8 cellular contexts compared by ENCODE assay signal in the genomic region with DNA sequence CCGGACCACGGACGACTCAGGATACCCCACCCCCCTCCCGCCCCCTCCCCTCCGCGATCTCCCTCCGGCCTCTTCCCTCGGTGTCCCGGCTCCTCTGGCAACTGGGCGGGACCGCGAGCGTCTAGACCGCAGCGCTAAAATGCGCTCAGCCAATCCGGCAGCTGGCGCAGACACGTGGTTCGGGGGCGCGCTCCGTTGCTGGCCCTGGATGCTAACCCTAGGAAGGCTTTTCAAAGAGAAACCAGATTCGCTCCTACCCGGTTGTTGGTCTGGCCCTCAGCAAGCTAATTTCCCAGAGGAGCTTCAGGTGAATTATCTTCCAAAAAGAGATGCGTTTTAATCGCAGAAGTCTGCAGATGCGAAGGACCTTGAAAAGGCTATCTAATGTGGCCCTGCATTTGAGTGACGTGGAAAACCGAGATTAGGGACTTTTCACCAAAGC. TPM values are rescaled to one million over a fixed set of nuclear protein-coding genes. Genes with fewer than 3 reads are reported as not detected.
DNase-seq lines count a peak whose midpoint lies in the region; ATAC-seq and TF ChIP-seq lines count a peak whose summit lies in the region.

A gene with protein sequence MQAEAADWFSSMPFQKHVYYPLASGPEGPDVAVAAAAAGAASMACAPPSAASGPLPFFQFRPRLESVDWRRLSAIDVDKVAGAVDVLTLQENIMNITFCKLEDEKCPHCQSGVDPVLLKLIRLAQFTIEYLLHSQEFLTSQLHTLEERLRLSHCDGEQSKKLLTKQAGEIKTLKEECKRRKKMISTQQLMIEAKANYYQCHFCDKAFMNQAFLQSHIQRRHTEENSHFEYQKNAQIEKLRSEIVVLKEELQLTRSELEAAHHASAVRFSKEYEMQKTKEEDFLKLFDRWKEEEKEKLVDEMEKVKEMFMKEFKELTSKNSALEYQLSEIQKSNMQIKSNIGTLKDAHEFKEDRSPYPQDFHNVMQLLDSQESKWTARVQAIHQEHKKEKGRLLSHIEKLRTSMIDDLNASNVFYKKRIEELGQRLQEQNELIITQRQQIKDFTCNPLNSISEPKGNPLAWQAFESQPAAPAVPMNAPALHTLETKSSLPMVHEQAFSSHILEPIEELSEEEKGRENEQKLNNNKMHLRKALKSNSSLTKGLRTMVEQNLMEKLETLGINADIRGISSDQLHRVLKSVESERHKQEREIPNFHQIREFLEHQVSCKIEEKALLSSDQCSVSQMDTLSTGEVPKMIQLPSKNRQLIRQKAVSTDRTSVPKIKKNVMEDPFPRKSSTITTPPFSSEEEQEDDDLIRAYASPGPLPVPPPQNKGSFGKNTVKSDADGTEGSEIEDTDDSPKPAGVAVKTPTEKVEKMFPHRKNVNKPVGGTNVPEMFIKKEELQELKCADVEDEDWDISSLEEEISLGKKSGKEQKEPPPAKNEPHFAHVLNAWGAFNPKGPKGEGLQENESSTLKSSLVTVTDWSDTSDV (minus strand): TSS at position 96 of the 442 bp plus-strand sequence. CDS start 2,677 bp downstream, outside the sequence.

- DNase-seq in NCI-H1930 (lab: John Stamatoyannopoulos, UW) (peak; percentile 75 to 76), fibroblast of peridontal ligament (ENCODE audit: extremely low read depth) (peak; percentile 84), upper lobe of right lung (peak; percentile 75)

- peaks cover 6% of the 10 kb centered on the region; the same call in 1 of the 2 replicates for H3K4me1 ChIP-seq in ES-I3 (ENCODE audit: insufficient read depth, low read length)
- no peaks in the 10 kb centered on the region for H3K4me1 ChIP-seq in mucosa of stomach (ENCODE audit: control insufficient read depth, insufficient read depth, low read length)
- H3K4me1 ChIP-seq in upper lobe of right lung: peaks cover 10% of the 10 kb centered on the region

- H3K9me3 ChIP-seq in ES-I3 (ENCODE audit: control insufficient read depth, insufficient read depth, low read length) (no peaks in the 10 kb centered on the region; the same call in 1 of the 2 replicates), mucosa of stomach (ENCODE audit: control insufficient read depth, low read length) (no peaks in the 10 kb centered on the region), upper lobe of right lung (no peaks in the 10 kb centered on the region)

- H3K36me3 ChIP-seq in ES-I3 (ENCODE audit: insufficient read depth, low read length) (no peaks in the 10 kb centered on the region), mucosa of stomach (ENCODE audit: control insufficient read depth, insufficient read depth, low read length) (no peaks in the 10 kb centered on the region), upper lobe of right lung (no peaks in the 10 kb centered on the region)

- peak within 1 kb of the TSS; percentile 36 for H3K27ac ChIP-seq in upper lobe of right lung

- intact Hi-C loops in upper lobe of right lung (cut with DNase I): no loop called here

- ATAC-seq in GM21723 (IDR thresholded peaks at IDR 0.05; ENCODE audit: unreplicated experiment) (peak; percentile 86), upper lobe of right lung (peak; percentile 76), HG03175 (IDR thresholded peaks at IDR 0.05; ENCODE audit: unreplicated experiment) (no peak)

- H3K27me3 ChIP-seq in mucosa of stomach (ENCODE audit: control insufficient read depth, insufficient read depth, low read length) (peaks cover 32% of the 10 kb centered on the region), upper lobe of right lung (peaks cover 45% of the 10 kb centered on the region)

- H3K4me3 ChIP-seq in WI38 (ENCODE audit: low read depth, low read length): peak within 1 kb of the TSS; percentile 73
- H3K4me3 ChIP-seq in mucosa of stomach (ENCODE audit: low read length): no peak within 1 kb of the TSS
- H3K4me3 ChIP-seq in upper lobe of right lung: peak within 1 kb of the TSS; percentile 56

- no peak for TF ChIP-seq CTCF in WI38 (IDR thresholded peaks at IDR 0.05; ENCODE audit: low read depth, low read length)
- no peak for TF ChIP-seq CTCF in upper lobe of right lung (IDR thresholded peaks at IDR 0.05)

- H3K9ac ChIP-seq in ES-I3 (ENCODE audit: low read depth, low read length) (peak within 1 kb of the TSS; percentile 77), mucosa of stomach (ENCODE audit: low read length) (peak within 1 kb of the TSS; percentile 31)

RNA-seq across cellular contexts. Expression of the gene that starts here (rescaled TPM):
- total RNA-seq in upper lobe of right lung: 7.1 TPM
